Comparison of ENCODE assay signal across 31 cellular contexts in the genomic region with DNA sequence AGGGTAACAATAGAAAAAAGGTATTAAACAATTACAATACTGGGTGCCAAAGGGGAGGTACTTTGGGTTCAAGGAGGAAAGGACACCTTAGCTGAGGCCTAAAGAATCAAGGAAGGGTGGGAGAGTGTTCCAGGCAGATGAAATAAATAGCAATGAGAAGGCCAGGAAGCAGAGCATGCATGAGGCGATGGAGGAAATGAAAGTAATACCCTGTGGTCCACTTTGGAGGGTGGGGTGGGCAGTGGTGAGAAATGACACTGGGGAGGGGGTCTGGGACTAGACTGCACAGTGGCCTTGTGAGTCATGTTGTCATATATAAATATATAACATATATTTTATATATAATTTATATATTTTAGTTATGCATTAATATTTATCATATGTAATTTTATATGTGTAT.
"Had no signal": no experiment of that assay in that cellular context is flagged by ENCODE, and none has a peak within 500 bp of the region (broad histone marks: within the 10 kb centered on the region; RNA-seq: fewer than 3 reads in every experiment).

No MANE protein-coding gene starts in this region.

- ATAC-seq: activated T-cell treated with anti-CD3 and anti-CD28 coated beads, Interleukin-2, amount 50 U/mL, for 4 hours; esophagus mucosa; naive thymus-derived CD4-positive, alpha-beta T cell; psoas muscle had no signal

- H3K4me1 ChIP-seq: neural progenitor cell, parathyroid adenoma, psoas muscle, sigmoid colon, tibial nerve had no signal

- H3K27ac ChIP-seq: neural progenitor cell, parathyroid adenoma, psoas muscle, sigmoid colon, tibial nerve, WERI-Rb-1 had no signal

- DNase-seq: activated CD4-positive, alpha-beta memory T cell treated with anti-CD3 and anti-CD28 coated beads for 36 hours; activated CD4-positive, alpha-beta T cell treated with anti-CD3 and anti-CD28 coated beads, Interleukin-2, amount 10 ng/mL, durations not matched to agents 24 days and 14 days; activated CD4-positive, CD25-positive, alpha-beta regulatory T cell treated with anti-CD3 and anti-CD28 coated beads, Interleukin-2, amount 50 U/mL, for 72 hours; activated T-cell treated with anti-CD3 and anti-CD28 coated beads, Interleukin-2, amount 50 U/mL, for 4 hours; anterior cingulate cortex; endodermal cell; foreskin fibroblast; head of caudate nucleus; hippocampal formation; kidney; naive thymus-derived CD4-positive, alpha-beta T cell; occipital lobe; psoas muscle; sigmoid colon; small intestine; stimulated activated CD4-positive, alpha-beta T cell treated with anti-CD3 and anti-CD28 coated beads, Interleukin-1b, Interleukin-23, amount 100 ng/mL, for 48 hours; stimulated activated CD4-positive, alpha-beta T cell treated with anti-CD3 and anti-CD28 coated beads, Interleukin-4, amount 100 ng/mL, for 4 hours; stimulated activated CD8-positive, alpha-beta memory T cell treated with anti-CD3 and anti-CD28 coated beads, Interleukin-4, amount 100 ng/mL, for 48 hours; stimulated activated naive B cell treated with anti-CD40 and anti-IgM and Interleukin-4, amounts not matched to agents 10 μg/mL and 1 μg/mL and 100 μg/mL, for 72 hours; T-helper 9 cell; WERI-Rb-1 had no signal

- H3K36me3 ChIP-seq: neural progenitor cell, sigmoid colon, tibial nerve, WERI-Rb-1 had no signal

- H3K27me3 Mint-ChIP-seq: activated CD4-positive, alpha-beta memory T cell treated with anti-CD3 and anti-CD28 coated beads for 36 hours; activated CD4-positive, alpha-beta T cell treated with anti-CD3 and anti-CD28 coated beads, Interleukin-2, amount 10 ng/mL, durations not matched to agents 24 days and 14 days; activated naive CD4-positive, alpha-beta T cell treated with anti-CD3 and anti-CD28 coated beads, Interleukin-2, amount 50 U/mL, for 24 hours; activated T-helper 17 cell treated with anti-CD3 and anti-CD28 coated beads, Interleukin-2, amount 50 U/mL, for 72 hours; central memory CD8-positive, alpha-beta T cell; dendritic cell treated with granulocyte-macrophage colony-stimulating factor and Interleukin-4, amounts not matched to agents 40 ng/mL and 50 ng/mL, for 4 days; stimulated activated naive B cell treated with anti-CD40 and anti-IgM and Interleukin-4, amounts not matched to agents 10 μg/mL and 1 μg/mL and 100 μg/mL, for 72 hours had no signal

- H3K4me3 Mint-ChIP-seq: activated CD4-positive, alpha-beta memory T cell treated with anti-CD3 and anti-CD28 coated beads for 36 hours; activated CD4-positive, alpha-beta T cell treated with anti-CD3 and anti-CD28 coated beads, Interleukin-2, amount 10 ng/mL, durations not matched to agents 24 days and 14 days; activated naive CD4-positive, alpha-beta T cell treated with anti-CD3 and anti-CD28 coated beads, Interleukin-2, amount 50 U/mL, for 24 hours; activated T-cell treated with anti-CD3 and anti-CD28 coated beads, Interleukin-2, amount 50 U/mL, for 4 hours; activated T-helper 17 cell treated with anti-CD3 and anti-CD28 coated beads, Interleukin-2, amount 50 U/mL, for 72 hours; central memory CD8-positive, alpha-beta T cell; dendritic cell treated with granulocyte-macrophage colony-stimulating factor and Interleukin-4, amounts not matched to agents 40 ng/mL and 50 ng/mL, for 4 days; endodermal cell; mesothelial cell of epicardium; naive thymus-derived CD4-positive, alpha-beta T cell; neural progenitor cell; stimulated activated naive B cell treated with anti-CD40 and anti-IgM and Interleukin-4, amounts not matched to agents 10 μg/mL and 1 μg/mL and 100 μg/mL, for 72 hours; T-helper 1 cell treated with Interleukin-12 subunit alpha and Interleukin-12 subunit beta and Interleukin-4 antibody, amounts not matched to agents 30 μg/mL and 1 μg/mL, for 36 hours had no signal

- H3K27ac Mint-ChIP-seq: activated CD4-positive, alpha-beta memory T cell treated with anti-CD3 and anti-CD28 coated beads for 36 hours; activated CD4-positive, alpha-beta T cell treated with anti-CD3 and anti-CD28 coated beads, Interleukin-2, amount 10 ng/mL, durations not matched to agents 24 days and 14 days; activated naive CD4-positive, alpha-beta T cell treated with anti-CD3 and anti-CD28 coated beads, Interleukin-2, amount 50 U/mL, for 24 hours; activated T-helper 17 cell treated with anti-CD3 and anti-CD28 coated beads, Interleukin-2, amount 50 U/mL, for 72 hours; dendritic cell treated with granulocyte-macrophage colony-stimulating factor and Interleukin-4, amounts not matched to agents 40 ng/mL and 50 ng/mL, for 4 days; endodermal cell; mesothelial cell of epicardium; neural progenitor cell; stimulated activated naive B cell treated with anti-CD40 and anti-IgM and Interleukin-4, amounts not matched to agents 10 μg/mL and 1 μg/mL and 100 μg/mL, for 72 hours; T-helper 1 cell treated with Interleukin-12 subunit alpha and Interleukin-12 subunit beta and Interleukin-4 antibody, amounts not matched to agents 30 μg/mL and 1 μg/mL, for 36 hours had no signal

- H3K9me3 ChIP-seq: psoas muscle, sigmoid colon, tibial nerve had no signal

- H3K4me3 ChIP-seq: neural progenitor cell, psoas muscle, sigmoid colon, tibial nerve had no signal

- H3K36me3 Mint-ChIP-seq: activated CD4-positive, alpha-beta memory T cell treated with anti-CD3 and anti-CD28 coated beads for 36 hours; activated naive CD4-positive, alpha-beta T cell treated with anti-CD3 and anti-CD28 coated beads, Interleukin-2, amount 50 U/mL, for 24 hours; mesothelial cell of epicardium; naive thymus-derived CD4-positive, alpha-beta T cell; neural progenitor cell; stimulated activated naive B cell treated with anti-CD40 and anti-IgM and Interleukin-4, amounts not matched to agents 10 μg/mL and 1 μg/mL and 100 μg/mL, for 72 hours had no signal

- H3K27me3 ChIP-seq: neural progenitor cell, sigmoid colon, tibial nerve had no signal

- H3K4me1 Mint-ChIP-seq: activated naive CD4-positive, alpha-beta T cell treated with anti-CD3 and anti-CD28 coated beads, Interleukin-2, amount 50 U/mL, for 24 hours had no signal

- H3K9me3 Mint-ChIP-seq: activated CD4-positive, alpha-beta memory T cell treated with anti-CD3 and anti-CD28 coated beads for 36 hours; activated CD4-positive, alpha-beta T cell treated with anti-CD3 and anti-CD28 coated beads, Interleukin-2, amount 10 ng/mL, durations not matched to agents 24 days and 14 days; activated naive CD4-positive, alpha-beta T cell treated with anti-CD3 and anti-CD28 coated beads, Interleukin-2, amount 50 U/mL, for 24 hours; activated T-cell treated with anti-CD3 and anti-CD28 coated beads, Interleukin-2, amount 50 U/mL, for 4 hours; activated T-helper 17 cell treated with anti-CD3 and anti-CD28 coated beads, Interleukin-2, amount 50 U/mL, for 72 hours; central memory CD8-positive, alpha-beta T cell; dendritic cell treated with granulocyte-macrophage colony-stimulating factor and Interleukin-4, amounts not matched to agents 40 ng/mL and 50 ng/mL, for 4 days; endodermal cell; mesothelial cell of epicardium; naive thymus-derived CD4-positive, alpha-beta T cell; neural progenitor cell; stimulated activated naive B cell treated with anti-CD40 and anti-IgM and Interleukin-4, amounts not matched to agents 10 μg/mL and 1 μg/mL and 100 μg/mL, for 72 hours; T-helper 1 cell treated with Interleukin-12 subunit alpha and Interleukin-12 subunit beta and Interleukin-4 antibody, amounts not matched to agents 30 μg/mL and 1 μg/mL, for 36 hours had no signal
